Comparison of ENCODE assay signal across 18 cellular contexts in the genomic region with DNA sequence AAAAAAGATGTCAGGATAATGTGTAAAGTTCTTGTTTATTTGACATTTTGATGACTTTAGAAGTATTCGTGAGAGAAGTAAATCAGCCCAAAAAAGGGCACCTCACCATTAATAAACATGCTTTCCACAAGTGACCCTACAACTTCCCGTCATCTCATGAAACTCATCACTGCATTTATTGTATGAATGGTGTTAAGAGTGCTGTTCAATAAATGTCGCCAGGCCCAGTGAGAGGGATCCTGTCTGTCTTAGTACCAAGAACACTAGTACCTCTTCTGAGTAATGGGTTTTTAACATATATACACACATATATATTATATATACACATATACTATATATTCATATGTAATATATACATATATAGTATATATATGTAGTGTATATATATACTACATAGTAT.
DNase-seq lines count a peak whose midpoint lies in the region; ATAC-seq and TF ChIP-seq lines count a peak whose summit lies in the region.
"Had no signal": no experiment of that assay in that cellular context is flagged by ENCODE, and none has a peak within 500 bp of the region (broad histone marks: within the 10 kb centered on the region; RNA-seq: fewer than 3 reads in every experiment).

No MANE protein-coding gene starts in this region.

- H3K4me3 ChIP-seq in MM.1S (ENCODE audit: low read length), result no peak overlapping the region
- H3K4me3 ChIP-seq: BLaER1, sigmoid colon, SJSA1 had no signal

- no peaks in the 10 kb centered on the region for H3K27me3 ChIP-seq in MM.1S (replicated peaks; ENCODE audit: insufficient read depth, low read length)
- H3K27me3 ChIP-seq: BLaER1, sigmoid colon, SJSA1 had no signal

- H3F3A ChIP-seq in MM.1S (ENCODE audit: insufficient read depth, low read length), result no peaks in the 10 kb centered on the region

- BruUV-seq in MCF 10A (replicated peaks; lab: Mats Ljungman, UMichigan), result no TSS peak

- H3K27me3 Mint-ChIP-seq in MCF 10A (ENCODE audit: insufficient read depth, unreplicated experiment) (no peaks in the 10 kb centered on the region), T-helper 17 cell (peaks cover 7% of the 10 kb centered on the region)

- H3K4me3 Mint-ChIP-seq in MCF 10A (ENCODE audit: unreplicated experiment), result no peak overlapping the region
- H3K4me3 Mint-ChIP-seq in T-helper 17 cell, result no peak overlapping the region
- H3K4me3 Mint-ChIP-seq: activated T-cell treated with anti-CD3 and anti-CD28 coated beads, Interleukin-2, amount 50 U/mL, for 24 hours; nephron; WTC11 had no signal

- no peaks in the 10 kb centered on the region for H3K9me2 ChIP-seq in MM.1S (replicated peaks; ENCODE audit: insufficient read depth, low read length)

- H3K36me3 ChIP-seq in MM.1S (replicated peaks; ENCODE audit: insufficient read depth, low read length), result no peaks in the 10 kb centered on the region
- H3K36me3 ChIP-seq: BLaER1, sigmoid colon, SJSA1 had no signal

- H3K4me2 ChIP-seq in MM.1S (ENCODE audit: low read depth, low read length), result no peak overlapping the region
- H3K4me2 ChIP-seq: BLaER1 had no signal

- H3K27ac ChIP-seq in MM.1S (ENCODE audit: low read length), result no peak overlapping the region
- H3K27ac ChIP-seq: BLaER1, sigmoid colon, SJSA1 had no signal

- ATAC-seq in GM18861 (IDR thresholded peaks at IDR 0.05; ENCODE audit: unreplicated experiment), result peak; percentile 23
- ATAC-seq in GM21515 (IDR thresholded peaks at IDR 0.05; ENCODE audit: unreplicated experiment), result peak; percentile 22
- ATAC-seq in HG02973 (IDR thresholded peaks at IDR 0.05; ENCODE audit: unreplicated experiment), result peak; percentile 41
- ATAC-seq in HG03575 (IDR thresholded peaks at IDR 0.05; ENCODE audit: extremely low read depth, insufficient number of reproducible peaks, low FRiP score, unreplicated experiment), result peak; percentile 27
- no peak for ATAC-seq in T-helper 17 cell
- ATAC-seq: effector memory CD8-positive, alpha-beta T cell; left cardiac atrium; WTC11 had no signal

- intact Hi-C loops in MCF 10A (cut with micrococcal nuclease), result no loop called here

- CTCF ChIA-PET in MCF 10A (lab: Yijun Ruan, JAX), result no interaction called here

- POLR2A ChIA-PET in MCF 10A (lab: Yijun Ruan, JAX), result interaction anchor here (0.6 kb wide), 1 partner anchor 8 kb away, joined by 4 read pairs; no protein-coding TSS in a partner anchor

- no peak overlapping the region for H2AFZ ChIP-seq in MM.1S (ENCODE audit: low read length)

- TF ChIP-seq CTCF in MCF 10A (IDR thresholded peaks at IDR 0.05; ENCODE audit: unreplicated experiment) (no peak), MM.1S (IDR thresholded peaks at IDR 0.05; ENCODE audit: low read length) (no peak)

- no peaks in the 10 kb centered on the region for H3K79me2 ChIP-seq in MM.1S (ENCODE audit: low read length)

- peaks cover 8% of the 10 kb centered on the region for H3K9me3 Mint-ChIP-seq in MCF 10A (ENCODE audit: unreplicated experiment)
- H3K9me3 Mint-ChIP-seq: activated T-cell treated with anti-CD3 and anti-CD28 coated beads, Interleukin-2, amount 50 U/mL, for 24 hours; effector memory CD8-positive, alpha-beta T cell; nephron had no signal

- H3K36me3 Mint-ChIP-seq in MCF 10A (ENCODE audit: insufficient read depth, unreplicated experiment) (no peaks in the 10 kb centered on the region), T-helper 17 cell (ENCODE audit: low read depth) (no peaks in the 10 kb centered on the region)
- H3K36me3 Mint-ChIP-seq: WTC11 had no signal

- H3K9ac ChIP-seq in MM.1S (ENCODE audit: low read length), result no peak overlapping the region
- H3K9ac ChIP-seq: BLaER1 had no signal

- H4K20me1 ChIP-seq in MM.1S (ENCODE audit: insufficient read depth, low read length), result no peaks in the 10 kb centered on the region
- H4K20me1 ChIP-seq: BLaER1 had no signal

- H3K9me3 ChIP-seq in T-helper 17 cell (ENCODE audit: control insufficient read depth, low read length, poor library complexity, severe bottlenecking), result peaks cover 4% of the 10 kb centered on the region
- no peaks in the 10 kb centered on the region for H3K9me3 ChIP-seq in MM.1S (replicated peaks; ENCODE audit: insufficient read depth, low read length)
- H3K9me3 ChIP-seq: BLaER1, sigmoid colon, SJSA1 had no signal

- no peak for DNase-seq in globus pallidus (ENCODE audit: low spot score)
- no peak for DNase-seq in MCF 10A (ENCODE audit: unreplicated experiment)
- no peak for DNase-seq in T-helper 17 cell
- no peak for DNase-seq in MM.1S
- DNase-seq: activated T-cell treated with anti-CD3 and anti-CD28 coated beads, Interleukin-2, amount 50 U/mL, for 24 hours; effector memory CD8-positive, alpha-beta T cell; glutamatergic neuron; left cardiac atrium; NCI-H187; sigmoid colon had no signal

- no peaks in the 10 kb centered on the region for H3K4me1 ChIP-seq in MM.1S (ENCODE audit: low read length)
- H3K4me1 ChIP-seq: BLaER1, sigmoid colon, SJSA1 had no signal

- H3K4me1 Mint-ChIP-seq in MCF 10A (ENCODE audit: insufficient read depth, unreplicated experiment) (no peaks in the 10 kb centered on the region), T-helper 17 cell (no peaks in the 10 kb centered on the region)
- H3K4me1 Mint-ChIP-seq: WTC11 had no signal

- H3K27ac Mint-ChIP-seq in MCF 10A (ENCODE audit: low read depth, unreplicated experiment), result no peak overlapping the region
- H3K27ac Mint-ChIP-seq in T-helper 17 cell, result no peak overlapping the region
- H3K27ac Mint-ChIP-seq: activated T-cell treated with anti-CD3 and anti-CD28 coated beads, Interleukin-2, amount 50 U/mL, for 24 hours; effector memory CD8-positive, alpha-beta T cell; nephron; WTC11 had no signal
